21 cellular contexts compared by ENCODE assay signal in genomic region chr12:2194060-2194459, GRCh38.
DNase-seq lines count a peak whose midpoint lies in the region; ATAC-seq, FAIRE-seq and TF ChIP-seq lines count a peak whose summit lies in the region.
"Had no signal": no experiment of that assay in that cellular context is flagged by ENCODE, and none has a peak within 500 bp of the region (broad histone marks: within the 10 kb centered on the region; RNA-seq: fewer than 3 reads in every experiment).

No MANE protein-coding gene starts in this region.

- peaks cover 4% of the 10 kb centered on the region for H3K4me1 ChIP-seq in Loucy (ENCODE audit: insufficient read depth, low read length, poor library complexity, severe bottlenecking)
- peaks cover 16 to 48% (median 31%) of the 10 kb centered on the region in 4 experiments for H3K4me1 ChIP-seq in H1 (replicated peaks in 1 of 4; ENCODE audit: control insufficient read depth in 3 of 4, insufficient read depth in 4 of 4, low read length in 3 of 4)
- peaks cover 7% of the 10 kb centered on the region for H3K4me1 ChIP-seq in right cardiac atrium (ENCODE audit: control insufficient read depth, insufficient read depth, low read length)
- peaks cover 13 to 50% of the 10 kb centered on the region in 2 donors for H3K4me1 ChIP-seq in thoracic aorta (ENCODE audit: control insufficient read depth in 1 of 2, low read depth in 2 of 2)
- no peaks in the 10 kb centered on the region for H3K4me1 ChIP-seq in pancreas
- no peaks in the 10 kb centered on the region for H3K4me1 ChIP-seq in effector memory CD4-positive, alpha-beta T cell (ENCODE audit: control insufficient read depth, insufficient read depth, low read length, poor library complexity, severe bottlenecking)
- H3K4me1 ChIP-seq: colonic mucosa, Peyer's patch had no signal

- WGBS in H1 (ENCODE audit: extremely low coverage in 1 of 2, insufficient coverage in 1 of 2, insufficient read length in 1 of 2, insufficient replicate concordance in 2 of 2, low coverage in 1 of 2, low lambda C conversion rate in 2 of 2, missing lambda C conversion rate in 1 of 2), 2 experiments = 58% methylated on average over 3 of the region's 4 CpGs; no CpG with 5 or more reads in 1 of the 2 experiments
- WGBS in right cardiac atrium = 38% methylated on average over 4 of the region's 4 CpGs
- WGBS in pancreas, 2 donors = 32 to 40% methylated on average over 4 of the region's 4 CpGs

- peak in 1 of 2 experiments; percentile 15; a peak in 1 of 3 replicates for TF ChIP-seq EP300 in H1 (IDR thresholded peaks at IDR 0.05; ENCODE audit: borderline replicate concordance in 1 of 2, low read depth in 2 of 2, low read length in 2 of 2)

- TF ChIP-seq CTCF in Loucy (conservative IDR thresholded peaks at IDR 0.05; ENCODE audit: low read length) (no peak), H1 (IDR thresholded peaks at IDR 0.05; ENCODE audit: control extremely low read depth in 1 of 3, insufficient read depth in 1 of 3, low read depth in 1 of 3, low read length in 3 of 3) (no peak), thoracic aorta (IDR thresholded peaks at IDR 0.05) (no peak), pancreas (IDR thresholded peaks at IDR 0.05) (no peak)

- H3K9ac ChIP-seq in Loucy (ENCODE audit: low read depth, low read length, poor library complexity, severe bottlenecking) (no peak overlapping the region), H1 (replicated peaks in 1 of 4; ENCODE audit: extremely low read depth in 1 of 4, low read depth in 3 of 4, low read length in 3 of 4) (no peak overlapping the region)
- H3K9ac ChIP-seq: KMS-11 had no signal

- H4K91ac ChIP-seq in H1 (replicated peaks; ENCODE audit: insufficient read length, low read length) = peak overlapping the region; percentile 57

- no peak overlapping the region; the same call in 1 of the 2 replicates for H2BK15ac ChIP-seq in H1 (ENCODE audit: low read length)

- intact Hi-C loops in right cardiac atrium (cut with DNase I) = no loop called here
- intact Hi-C loops in pancreas (cut with DNase I) = no loop called here

- H3F3A ChIP-seq in Loucy (ENCODE audit: low read depth) = no peaks in the 10 kb centered on the region

- H3K4ac ChIP-seq in H1 (replicated peaks; ENCODE audit: insufficient read length, low read depth, low read length) = no peak overlapping the region

- H2AK5ac ChIP-seq in H1 (ENCODE audit: low read depth, low read length) = peak overlapping the region; percentile 7; the same call in 1 of the 2 replicates

- no peak for TF ChIP-seq POLR2A in H1 (IDR thresholded peaks at IDR 0.05; ENCODE audit: control extremely low read depth in 1 of 2, low read depth in 2 of 2, low read length in 2 of 2)

- H3K18ac ChIP-seq in H1 (ENCODE audit: extremely low read depth, low read length) = peak overlapping the region; percentile 65; the same call in 1 of the 2 replicates

- peak overlapping the region; percentile 31; the same call in 1 of the 2 replicates for H2AFZ ChIP-seq in Loucy (ENCODE audit: low read length)
- H2AFZ ChIP-seq in H1 (ENCODE audit: low read length) = no peak overlapping the region

- no peak for TF ChIP-seq RAD21 in H1 (IDR thresholded peaks at IDR 0.05 in 1 of 2, conservative IDR thresholded peaks at IDR 0.05 in 1 of 2; ENCODE audit: low read depth in 2 of 2, low read length in 2 of 2)

- no peak overlapping the region for H3K27ac ChIP-seq in H1 (ENCODE audit: low read depth, low read length)
- H3K27ac ChIP-seq in right cardiac atrium (ENCODE audit: low read length) = peak overlapping the region; percentile 22
- peak overlapping the region; percentile 19 to 42 for H3K27ac ChIP-seq in thoracic aorta
- no peak overlapping the region for H3K27ac ChIP-seq in pancreas
- H3K27ac ChIP-seq in effector memory CD4-positive, alpha-beta T cell (ENCODE audit: insufficient read depth, low read length, poor library complexity, severe bottlenecking) = no peak overlapping the region
- H3K27ac ChIP-seq: colonic mucosa, KMS-11, Peyer's patch, SJSA1 had no signal

- FAIRE-seq in H1 (lab: Jason Lieb, UNC) = no peak
- no peak for FAIRE-seq in pancreas (lab: Jason Lieb, UNC)

- H3K56ac ChIP-seq in H1 (replicated peaks; ENCODE audit: insufficient read length, low read depth, low read length) = no peak overlapping the region

- H4K8ac ChIP-seq in H1 (ENCODE audit: extremely low read depth, insufficient read depth, low read length) = no peak overlapping the region

- H3K27me3 ChIP-seq in Loucy (ENCODE audit: insufficient read depth, low read length, poor library complexity, severe bottlenecking) (no peaks in the 10 kb centered on the region), H1 (replicated peaks in 1 of 4; ENCODE audit: control insufficient read depth in 3 of 4, extremely low read depth in 1 of 4, insufficient read depth in 3 of 4, low read length in 3 of 4) (no peaks in the 10 kb centered on the region), right cardiac atrium (ENCODE audit: control insufficient read depth, insufficient read depth) (no peaks in the 10 kb centered on the region), thoracic aorta (replicated peaks; ENCODE audit: insufficient read depth) (no peaks in the 10 kb centered on the region), pancreas (no peaks in the 10 kb centered on the region)
- H3K27me3 ChIP-seq in effector memory CD4-positive, alpha-beta T cell (replicated peaks; ENCODE audit: control insufficient read depth, insufficient read depth, low read length, poor library complexity, severe bottlenecking) = no peaks in the 10 kb centered on the region
- H3K27me3 ChIP-seq: colonic mucosa, Peyer's patch, SJSA1 had no signal

- no peaks in the 10 kb centered on the region for H4K20me1 ChIP-seq in Loucy (ENCODE audit: insufficient read depth, low read length, poor library complexity, severe bottlenecking)
- H4K20me1 ChIP-seq in H1 (replicated peaks in 1 of 2; ENCODE audit: control insufficient read depth in 1 of 2, insufficient read depth in 2 of 2, low read length in 2 of 2) = no peaks in the 10 kb centered on the region

- H3K4me3 ChIP-seq in Loucy (ENCODE audit: low read length, poor library complexity, severe bottlenecking) (no peak overlapping the region), H1 (ENCODE audit: extremely low read depth in 1 of 4, insufficient read depth in 2 of 4, low read depth in 3 of 4, low read length in 4 of 4) (no peak overlapping the region), right cardiac atrium (ENCODE audit: low read length) (no peak overlapping the region), thoracic aorta (no peak overlapping the region), pancreas (no peak overlapping the region)
- H3K4me3 ChIP-seq in effector memory CD4-positive, alpha-beta T cell (ENCODE audit: insufficient read depth, low read depth, low read length, poor library complexity, severe bottlenecking) = no peak overlapping the region
- H3K4me3 ChIP-seq: colonic mucosa, Peyer's patch, SJSA1 had no signal

- no peak overlapping the region for H3K23ac ChIP-seq in H1 (ENCODE audit: insufficient read length)

- H2BK20ac ChIP-seq in H1 (ENCODE audit: low read length) = peak overlapping the region; percentile 84

- H3K9me3 ChIP-seq in Loucy (ENCODE audit: insufficient read depth, low read depth, low read length) (no peaks in the 10 kb centered on the region), H1 (ENCODE audit: insufficient read depth in 2 of 2, low read depth in 1 of 2, low read length in 1 of 2) (no peaks in the 10 kb centered on the region), right cardiac atrium (ENCODE audit: control insufficient read depth, low read length) (no peaks in the 10 kb centered on the region), thoracic aorta (no peaks in the 10 kb centered on the region), pancreas (no peaks in the 10 kb centered on the region)
- H3K9me3 ChIP-seq in effector memory CD4-positive, alpha-beta T cell (ENCODE audit: control insufficient read depth, low read length) = no peaks in the 10 kb centered on the region
- H3K9me3 ChIP-seq: colonic mucosa, Peyer's patch, SJSA1 had no signal

- H3K14ac ChIP-seq in H1 (ENCODE audit: insufficient read length) = no peak overlapping the region

- H3K79me1 ChIP-seq in H1 (ENCODE audit: low read depth, low read length) = no peaks in the 10 kb centered on the region

- DNase-seq in H1 (ENCODE audit: low read depth in 1 of 2, low spot score in 2 of 2) (no peak), right cardiac atrium (no peak), thoracic aorta (ENCODE audit: low spot score) (no peak), pancreas (no peak), NCI-H748 treated with DMSO at 0.1 percent for 48 hours (lab: John Stamatoyannopoulos, UW) (no peak)
- DNase-seq in effector memory CD4-positive, alpha-beta T cell = no peak
- DNase-seq: activated CD4-positive, alpha-beta T cell treated with anti-CD3 and anti-CD28 coated beads, Interleukin-2, amount 10 ng/mL, durations not matched to agents 24 days and 14 days; activated naive CD8-positive, alpha-beta T cell treated with anti-CD3 and anti-CD28 coated beads, Interleukin-2, amount 10 ng/mL, durations not matched to agents 7 days and 5 days; CD4-positive, alpha-beta T cell; colonic mucosa; DMS53; NCI-H2081; NCI-H446; Peyer's patch; stimulated activated CD4-positive, alpha-beta T cell treated with anti-CD3 and anti-CD28 coated beads, Interleukin-2, amount 100 ng/mL, for 48 hours; stimulated activated naive B cell treated with anti-CD40 and anti-IgM and Interleukin-4, amounts not matched to agents 10 μg/mL and 1 μg/mL and 100 μg/mL, for 72 hours; T-helper 1 cell had no signal

- peak in 1 of 2 donors; percentile 5 for ATAC-seq in right cardiac atrium
- no peak for ATAC-seq in thoracic aorta (ENCODE audit: insufficient number of reproducible peaks, low FRiP score, low read depth)
- no peak for ATAC-seq in pancreas
- ATAC-seq in HG03342 (IDR thresholded peaks at IDR 0.05; ENCODE audit: unreplicated experiment) = no peak
- ATAC-seq: stimulated activated naive B cell treated with anti-CD40 and anti-IgM and Interleukin-4, amounts not matched to agents 10 μg/mL and 1 μg/mL and 100 μg/mL, for 72 hours had no signal

- CTCF ChIA-PET in H1 (lab: Charles Lee; ENCODE audit: partially characterized antibody) = interaction anchor here (0.7 to 1.8 kb wide), 3 partner anchors 36 to 471 kb away, joined by 3 to 6 read pairs (median 3); no protein-coding TSS in a partner anchor

- POLR2A ChIA-PET in H1 (lab: Charles Lee; ENCODE audit: partially characterized antibody) = interaction anchor here (1.8 kb wide), 1 partner anchor 10 kb away, joined by 11 read pairs; no protein-coding TSS in a partner anchor

- H3K79me2 ChIP-seq in Loucy (ENCODE audit: insufficient read depth, low read length) (no peaks in the 10 kb centered on the region), H1 (ENCODE audit: control insufficient read depth in 1 of 2, insufficient read depth in 2 of 2, low read length in 2 of 2) (no peaks in the 10 kb centered on the region)

- H4K5ac ChIP-seq in H1 (ENCODE audit: insufficient read length, low read depth, low read length) = no peak overlapping the region

- H2BK5ac ChIP-seq in H1 (ENCODE audit: low read depth, low read length) = peak overlapping the region; percentile 80; the same call in 1 of the 2 replicates

- H3K9me2 ChIP-seq in Loucy (replicated peaks; ENCODE audit: low read depth, low read length) = no peaks in the 10 kb centered on the region

- H3K4me2 ChIP-seq in Loucy (ENCODE audit: low read depth, low read length, poor library complexity, severe bottlenecking) = no peak overlapping the region
- H3K4me2 ChIP-seq in H1 (ENCODE audit: insufficient read depth in 1 of 2, low read depth in 2 of 2, low read length in 2 of 2) = no peak overlapping the region
- H3K4me2 ChIP-seq: KMS-11 had no signal

- H3K36me3 ChIP-seq in Loucy (ENCODE audit: insufficient read depth, low read length) (no peaks in the 10 kb centered on the region), H1 (ENCODE audit: control insufficient read depth in 2 of 4, insufficient read depth in 4 of 4, low read length in 3 of 4) (no peaks in the 10 kb centered on the region), thoracic aorta (no peaks in the 10 kb centered on the region), pancreas (no peaks in the 10 kb centered on the region)
- no peaks in the 10 kb centered on the region for H3K36me3 ChIP-seq in effector memory CD4-positive, alpha-beta T cell (ENCODE audit: control insufficient read depth, insufficient read depth, low read length)
- H3K36me3 ChIP-seq: colonic mucosa, Peyer's patch had no signal

- H2BK120ac ChIP-seq in H1 (replicated peaks; ENCODE audit: low read depth, low read length) = no peak overlapping the region

- H3K23me2 ChIP-seq in H1 (ENCODE audit: low read depth, low read length) = peaks cover 5% of the 10 kb centered on the region

- H2BK12ac ChIP-seq in H1 (ENCODE audit: low read depth, low read length) = peak overlapping the region; percentile 52; the same call in 1 of the 2 replicates

Comparison
In these comparisons a context has a peak if more than half of its experiments do, and no peak if none do; other contexts are left out.
1. H3K27ac ChIP-seq: peak in right cardiac atrium (single experiment) and thoracic aorta (2 of 2); none in H1 (single experiment), pancreas (0 of 4) and effector memory CD4-positive, alpha-beta T cell (single experiment).